In genomic region chr12:2982361-2982760, GRCh38 we compare ENCODE assay signal across 19 cellular contexts. TPM values are rescaled to one million over a fixed set of nuclear protein-coding genes. Genes with fewer than 3 reads are reported as not detected.
"Had no signal": no experiment of that assay in that cellular context is flagged by ENCODE, and none has a peak within 500 bp of the region (broad histone marks: within the 10 kb centered on the region; RNA-seq: fewer than 3 reads in every experiment).

No MANE protein-coding gene starts in this region.

- H3K27ac ChIP-seq: colonic mucosa, suprapubic skin had no signal

- H3K4me1 ChIP-seq: colonic mucosa, suprapubic skin had no signal

- H3K4me3 ChIP-seq: colonic mucosa, heart right ventricle, smooth muscle cell, suprapubic skin had no signal

- H3K27me3 ChIP-seq: colonic mucosa, heart right ventricle, suprapubic skin had no signal

- H3K4me2 ChIP-seq: smooth muscle cell had no signal

- ATAC-seq: activated CD4-positive, alpha-beta T cell treated with anti-CD3 and anti-CD28 coated beads for 36 hours; activated CD8-positive, alpha-beta memory T cell treated with anti-CD3 and anti-CD28 coated beads, Interleukin-2, amount 10 ng/mL, durations not matched to agents 7 days and 5 days; natural killer cell treated with Interleukin-12 subunit alpha and Interleukin-12 subunit beta and Interleukin-15 and Interleukin-18, amount 100 ng/mL, for 72 hours; stimulated activated naive CD8-positive, alpha-beta T cell treated with anti-CD3 and anti-CD28 coated beads, Interleukin-15, amount 100 ng/mL, for 72 hours; WTC11 had no signal

- H3K9me3 ChIP-seq: colonic mucosa, heart right ventricle, suprapubic skin had no signal

- DNase-seq: activated CD4-positive, alpha-beta memory T cell treated with anti-CD3 and anti-CD28 coated beads, Interleukin-2, amount 10 ng/mL, durations not matched to agents 7 days and 5 days; activated CD4-positive, alpha-beta T cell treated with anti-CD3 and anti-CD28 coated beads for 36 hours; activated CD8-positive, alpha-beta memory T cell treated with anti-CD3 and anti-CD28 coated beads, Interleukin-2, amount 10 ng/mL, durations not matched to agents 7 days and 5 days; activated naive CD8-positive, alpha-beta T cell treated with anti-CD3 and anti-CD28 coated beads, Interleukin-2, amount 10 ng/mL, durations not matched to agents 7 days and 5 days; colonic mucosa; erythroblast; heart right ventricle; immature natural killer cell; kidney glomerular epithelial cell; mesendoderm; stimulated activated CD4-positive, alpha-beta T cell treated with anti-CD3 and anti-CD28 coated beads, Interleukin-4, amount 100 ng/mL, for 1 hour; stimulated activated naive CD8-positive, alpha-beta T cell treated with anti-CD3 and anti-CD28 coated beads, Interleukin-15, amount 100 ng/mL, for 72 hours had no signal

- H3K36me3 ChIP-seq: colonic mucosa, suprapubic skin had no signal

- FAIRE-seq: endometrium, frontal cortex, TTC549 had no signal

RNA-seq across cellular contexts. Expression of gene TEAD4, which starts 23.2 kb away (rescaled TPM):
- total RNA-seq: activated naive CD8-positive, alpha-beta T cell treated with anti-CD3 and anti-CD28 coated beads, Interleukin-2, amount 10 ng/mL, durations not matched to agents 7 days and 5 days had no signal
- polyA plus RNA-seq: immature natural killer cell had no signal
